ENCODE assay signal across 23 cellular contexts in genomic region chr2:40271066-40271465, GRCh38.
A peak's percentile ranks its signal among the peaks of the same experiment; 100 is the strongest.
DNase-seq lines count a peak whose midpoint lies in the region; ATAC-seq, FAIRE-seq and TF ChIP-seq lines count a peak whose summit lies in the region.
"Had no signal": no experiment of that assay in that cellular context is flagged by ENCODE, and none has a peak within 500 bp of the region (broad histone marks: within the 10 kb centered on the region; RNA-seq: fewer than 3 reads in every experiment).

No MANE protein-coding gene starts in this region.

- H3K79me2 ChIP-seq in HepG2 (ENCODE audit: insufficient read depth, low read length) = no peaks in the 10 kb centered on the region

- H3K36me3 ChIP-seq in HepG2 (replicated peaks in 1 of 2; ENCODE audit: control insufficient read depth in 1 of 2, insufficient read depth in 2 of 2, low read length in 2 of 2) = no peaks in the 10 kb centered on the region
- no peaks in the 10 kb centered on the region for H3K36me3 ChIP-seq in right lobe of liver
- no peaks in the 10 kb centered on the region for H3K36me3 ChIP-seq in tibial artery
- H3K36me3 ChIP-seq: HAP-1 had no signal

- H3K27ac ChIP-seq in HepG2 (ENCODE audit: extremely low read length, insufficient read depth, low read length) (no peak overlapping the region), right lobe of liver (no peak overlapping the region), angular gyrus (ENCODE audit: low read depth, low read length) (peak overlapping the region; percentile 11), tibial artery (no peak overlapping the region)
- H3K27ac ChIP-seq: HL-60 had no signal

- no peak for TF ChIP-seq CTCF in HepG2 (CRISPR knock-in tag; IDR thresholded peaks at IDR 0.05)
- no peak for TF ChIP-seq CTCF in right lobe of liver (IDR thresholded peaks at IDR 0.05)
- TF ChIP-seq CTCF in mesothelial cell of epicardium (IDR thresholded peaks at IDR 0.05; ENCODE audit: unreplicated experiment) = no peak
- no peak for TF ChIP-seq CTCF in tibial artery (IDR thresholded peaks at IDR 0.05)

- H3K27me3 ChIP-seq in HepG2 (ENCODE audit: control insufficient read depth in 1 of 2, insufficient read depth in 2 of 2, low read length in 2 of 2) (peaks cover 1 to 4% of the 10 kb centered on the region in 2 experiments; a peak in 1 of 5 replicates), right lobe of liver (no peaks in the 10 kb centered on the region), tibial artery (no peaks in the 10 kb centered on the region)

- H3K9ac ChIP-seq in HepG2 (ENCODE audit: insufficient read depth, low read depth, low read length) = no peak overlapping the region

- TF ChIP-seq POLR2A in HepG2 (IDR thresholded peaks at IDR 0.05; ENCODE audit: insufficient read depth in 1 of 2, low read depth in 2 of 2, low read length in 2 of 2) = no peak
- TF ChIP-seq POLR2A in right lobe of liver (IDR thresholded peaks at IDR 0.05) = no peak

- TF ChIP-seq RAD21 in HepG2 (CRISPR knock-in tag; IDR thresholded peaks at IDR 0.05) = no peak

- H3K4me3 ChIP-seq in HepG2 (replicated peaks in 1 of 3; ENCODE audit: insufficient read depth in 1 of 3, low read depth in 2 of 3, low read length in 3 of 3) = no peak overlapping the region
- H3K4me3 ChIP-seq in right lobe of liver = no peak overlapping the region
- no peak overlapping the region for H3K4me3 ChIP-seq in tibial artery
- H3K4me3 ChIP-seq: GM23338, HAP-1 had no signal

- no peak for FAIRE-seq in HepG2 (lab: Jason Lieb, UNC)
- FAIRE-seq: A204.1 had no signal

- TF ChIP-seq EP300 in HepG2 (IDR thresholded peaks at IDR 0.05; ENCODE audit: low read depth in 2 of 2, low read length in 2 of 2) = no peak
- TF ChIP-seq EP300 in HepG2 (CRISPR knock-in tag; IDR thresholded peaks at IDR 0.05; ENCODE audit: borderline replicate concordance) = no peak

- H2AFZ ChIP-seq in HepG2 (ENCODE audit: low read length) = no peak overlapping the region
- H2AFZ ChIP-seq: GM23338 had no signal

- ATAC-seq in HepG2 (no peak), right lobe of liver (no peak), HG03520 (IDR thresholded peaks at IDR 0.05; ENCODE audit: unreplicated experiment) (no peak), HG02885 (IDR thresholded peaks at IDR 0.05; ENCODE audit: poor library complexity, unreplicated experiment) (no peak)
- ATAC-seq: GM23338, Panc1 had no signal

- CTCF ChIA-PET in HepG2 (lab: Yijun Ruan, JAX; ENCODE audit: low intra/inter-chr PET ratio, low total read pairs) = no interaction called here

- peaks cover 55% of the 10 kb centered on the region for H3K4me1 Mint-ChIP-seq in mesothelial cell of epicardium
- H3K4me1 Mint-ChIP-seq: CD4-positive, CD25-positive, alpha-beta regulatory T cell had no signal

- H3K4me3 Mint-ChIP-seq in mesothelial cell of epicardium = no peak overlapping the region
- H3K4me3 Mint-ChIP-seq: CD4-positive, CD25-positive, alpha-beta regulatory T cell; GM23338 had no signal

- intact Hi-C loops in HepG2 (cut with micrococcal nuclease; ENCODE audit: unreplicated experiment) (no loop called here), right lobe of liver (cut with DNase I) (no loop called here), tibial artery (cut with DNase I; ENCODE audit: low total_unique reads) (no loop called here)

- WGBS in HepG2 (ENCODE audit: low lambda C conversion rate) = 3% methylated on average over 6 of the region's 6 CpGs
- 69% methylated on average over 6 of the region's 6 CpGs for WGBS in right lobe of liver (ENCODE audit: insufficient coverage, low coverage, low lambda C conversion rate, missing lambda C conversion rate)

- no peak overlapping the region for H3K4me2 ChIP-seq in HepG2 (ENCODE audit: low read depth, low read length)
- H3K4me2 ChIP-seq: GM23338 had no signal

- no peaks in the 10 kb centered on the region for H3K36me3 Mint-ChIP-seq in mesothelial cell of epicardium
- H3K36me3 Mint-ChIP-seq: CD4-positive, CD25-positive, alpha-beta regulatory T cell had no signal

- H3K9me3 ChIP-seq in HepG2 (ENCODE audit: low read length) = no peaks in the 10 kb centered on the region
- no peaks in the 10 kb centered on the region for H3K9me3 ChIP-seq in right lobe of liver
- no peaks in the 10 kb centered on the region for H3K9me3 ChIP-seq in tibial artery
- H3K9me3 ChIP-seq: HAP-1 had no signal

- no TSS peak for BruUV-seq in HepG2 (replicated peaks; lab: Mats Ljungman, UMichigan)

- H3K4me1 ChIP-seq in HepG2 (ENCODE audit: insufficient read depth, low read length) (no peaks in the 10 kb centered on the region), right lobe of liver (no peaks in the 10 kb centered on the region), tibial artery (peaks cover 0 to 33% (median 10%) of the 10 kb centered on the region in 4 donors)
- H3K4me1 ChIP-seq: HAP-1 had no signal

- H3K27me3 Mint-ChIP-seq in mesothelial cell of epicardium (ENCODE audit: low read depth) = no peaks in the 10 kb centered on the region
- H3K27me3 Mint-ChIP-seq: CD4-positive, CD25-positive, alpha-beta regulatory T cell had no signal

- H4K20me1 ChIP-seq in HepG2 (ENCODE audit: insufficient read depth, low read length) = no peaks in the 10 kb centered on the region

- DNase-seq in HepG2 (ENCODE audit: low spot score) = no peak
- no peak for DNase-seq in right lobe of liver
- DNase-seq in mesothelial cell of epicardium (ENCODE audit: low spot score in 2 of 2, unreplicated experiment in 2 of 2) = no peak
- no peak for DNase-seq in tibial artery
- DNase-seq: CD4-positive, CD25-positive, alpha-beta regulatory T cell; DMS79; KG1; NCI-H1092; NCI-H1436; NCI-H187 treated with DMSO at 0.1 percent for 48 hours; NCI-H345; NCI-H524; NCI-H774; NK-92 treated with Interleukin-12 subunit alpha and Interleukin-12 subunit beta, amount 100 ng/mL, for 24 hours; SIG-M5 had no signal

- POLR2A ChIA-PET in HepG2 (lab: Yijun Ruan, JAX) = no interaction called here

- H3K27ac Mint-ChIP-seq in mesothelial cell of epicardium = peak overlapping the region; percentile 51
- H3K27ac Mint-ChIP-seq: CD4-positive, CD25-positive, alpha-beta regulatory T cell; GM23338 had no signal

- H3K9me3 Mint-ChIP-seq in mesothelial cell of epicardium = no peaks in the 10 kb centered on the region
- H3K9me3 Mint-ChIP-seq: GM23338 had no signal

- in situ Hi-C loops in HepG2 (cut with HindIII; ENCODE audit: extremely low pct_ligation_motif_present, low pct_unique_long_range_greater_than_20kb) = no loop called here

TF ChIP-seq in HepG2, 621 proteins besides CTCF, POLR2A, EP300 and RAD21:
- no peak for TF ChIP-seq NFYC (CRISPR knock-in tag; IDR thresholded peaks at IDR 0.05)
- no peak for TF ChIP-seq PRPF4 (IDR thresholded peaks at IDR 0.05; ENCODE audit: low read depth, low read length, poor library complexity, severe bottlenecking)
- TF ChIP-seq REL (CRISPR knock-in tag; conservative IDR thresholded peaks at IDR 0.05) = no peak
- no peak for TF ChIP-seq CCDC6 (CRISPR knock-in tag; IDR thresholded peaks at IDR 0.05)
- peak; percentile 54; the same call in 1 of the 2 replicates for TF ChIP-seq MNT (IDR thresholded peaks at IDR 0.05)
- TF ChIP-seq ZNF577 (CRISPR knock-in tag; IDR thresholded peaks at IDR 0.05; ENCODE audit: borderline replicate concordance, low read depth) = no peak
- TF ChIP-seq ZNF720 (CRISPR knock-in tag; IDR thresholded peaks at IDR 0.05) = no peak
